In genomic region chr6:165118736-165119135, GRCh38 we compare ENCODE assay signal across 17 cellular contexts.
"Had no signal": no experiment of that assay in that cellular context is flagged by ENCODE, and none has a peak within 500 bp of the region (broad histone marks: within the 10 kb centered on the region; RNA-seq: fewer than 3 reads in every experiment).

No MANE protein-coding gene starts in this region.

- H3K27me3 ChIP-seq: heart left ventricle, thyroid gland had no signal

- DNase-seq: activated CD4-positive, alpha-beta T cell treated with anti-CD3 and anti-CD28 coated beads, Interleukin-2, amount 10 ng/mL, durations not matched to agents 24 days and 14 days; activated CD8-positive, alpha-beta memory T cell treated with anti-CD3 and anti-CD28 coated beads, Interleukin-2, amount 10 ng/mL, durations not matched to agents 7 days and 5 days; activated CD8-positive, alpha-beta T cell treated with anti-CD3 and anti-CD28 coated beads for 36 hours; activated effector memory CD4-positive, alpha-beta T cell treated with anti-CD3 and anti-CD28 coated beads, Interleukin-2, amount 50 U/mL, for 16 hours; activated naive CD4-positive, alpha-beta T cell treated with anti-CD3 and anti-CD28 coated beads, Interleukin-2, amount 10 ng/mL, durations not matched to agents 7 days and 5 days; activated T-cell treated with anti-CD3 and anti-CD28 coated beads for 4 hours; cerebellar nuclear complex; heart left ventricle; left colon; mucosa of descending colon; naive B cell; retina; stimulated activated CD4-positive, alpha-beta T cell treated with anti-CD3 and anti-CD28 coated beads, Interleukin-4, amount 100 ng/mL, for 4 hours; substantia nigra; thyroid gland had no signal

- H3K9me3 ChIP-seq: thyroid gland had no signal

- H3K4me3 ChIP-seq: coronary artery, heart left ventricle, mucosa of descending colon, thyroid gland had no signal

- H3K27ac ChIP-seq: coronary artery, heart left ventricle, thyroid gland, VCaP had no signal

- H3K36me3 ChIP-seq: heart left ventricle, thyroid gland had no signal

- H3K4me1 ChIP-seq: heart left ventricle, thyroid gland had no signal
